1 cellular context compared by ENCODE assay signal in the genomic region with DNA sequence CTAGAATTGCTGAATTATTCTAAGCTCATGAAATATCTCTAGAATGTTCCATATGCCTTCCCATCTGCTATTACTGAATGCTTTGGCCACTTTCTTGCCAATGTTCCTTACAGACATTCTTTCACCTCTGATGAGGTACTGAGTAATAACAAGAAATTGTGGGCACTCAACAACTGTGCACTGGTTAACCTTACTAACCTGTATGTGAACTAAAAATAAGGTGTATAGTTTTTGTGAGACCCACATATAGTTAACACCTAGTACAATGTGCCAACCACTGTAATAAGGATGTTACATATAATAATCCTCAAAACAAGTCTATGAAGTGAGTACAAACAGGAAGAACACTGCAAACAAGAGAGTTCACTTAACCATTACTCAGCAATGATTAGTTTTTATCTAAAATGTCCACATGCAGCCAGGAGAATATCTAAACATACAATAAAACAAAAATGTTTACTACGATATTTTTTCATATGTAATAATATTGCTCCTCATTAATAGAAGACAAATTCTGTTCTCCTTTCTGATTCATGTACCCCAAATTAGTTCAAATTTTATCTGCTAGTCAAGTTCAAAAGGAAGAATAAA.
TF ChIP-seq lines count a peak whose summit lies in the region.

No MANE protein-coding gene starts in this region.

TF ChIP-seq in K562, 482 proteins besides CTCF, POLR2A, EP300 and RAD21 (continued from another document):
- TF ChIP-seq CREB3 (tag; conservative IDR thresholded peaks at IDR 0.05; ENCODE audit: low read depth) (no peak), C11orf30 (IDR thresholded peaks at IDR 0.05; ENCODE audit: low read depth) (peak; percentile 66), SMARCE1 (IDR thresholded peaks at IDR 0.05) (0 out of 2 replicates have a peak, but pooled peaks have one; percentile 23), ZNF121 (CRISPR knock-in tag; conservative IDR thresholded peaks at IDR 0.05) (no peak), MAFG (tag; conservative IDR thresholded peaks at IDR 0.05) (peak; percentile 54), SMARCC2 (IDR thresholded peaks at IDR 0.05; ENCODE audit: low read depth) (peak; percentile 55; the same call in 1 of the 2 replicates), DPF2 (IDR thresholded peaks at IDR 0.05) (peak; percentile 57; the same call in 1 of the 2 replicates), LARP7 (IDR thresholded peaks at IDR 0.05) (no peak), MAFF (IDR thresholded peaks at IDR 0.05; ENCODE audit: low read length) (peak; percentile 38; the same call in 1 of the 2 replicates)
